20 cellular contexts compared by ENCODE assay signal in the genomic region with DNA sequence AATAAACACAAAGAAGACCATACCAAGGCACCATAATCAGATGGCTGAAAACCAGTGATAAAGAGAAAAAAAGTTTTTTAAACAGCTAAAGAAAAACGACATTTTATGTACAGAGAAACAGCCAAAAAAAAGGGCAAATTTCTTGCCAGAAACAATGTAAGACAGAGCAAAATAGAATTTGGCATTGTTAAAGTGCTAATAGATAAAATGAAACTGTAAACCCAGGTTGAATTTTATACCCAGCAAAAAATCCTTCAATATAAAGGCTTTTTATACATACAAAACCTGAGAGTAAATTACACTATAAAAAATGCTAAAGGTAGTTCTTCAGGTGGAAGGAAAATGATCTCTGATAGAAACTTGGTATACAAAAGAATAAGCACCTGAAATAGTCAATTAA. TPM values are rescaled to one million over a fixed set of nuclear protein-coding genes. Genes with fewer than 3 reads are reported as not detected.
A peak's percentile ranks its signal among the peaks of the same experiment; 100 is the strongest.
DNase-seq lines count a peak whose midpoint lies in the region; ATAC-seq, FAIRE-seq and TF ChIP-seq lines count a peak whose summit lies in the region.
"Had no signal": no experiment of that assay in that cellular context is flagged by ENCODE, and none has a peak within 500 bp of the region (broad histone marks: within the 10 kb centered on the region; RNA-seq: fewer than 3 reads in every experiment).

No MANE protein-coding gene starts in this region.

- peaks cover 40% of the 10 kb centered on the region for H3K36me3 Mint-ChIP-seq in activated CD4-positive, alpha-beta T cell treated with anti-CD3 and anti-CD28 coated beads, Interleukin-2, amount 10 ng/mL, durations not matched to agents 7 days and 5 days (ENCODE audit: low read depth)
- peaks cover 0 to 48% (median 37%) of the 10 kb centered on the region in 5 donors for H3K36me3 Mint-ChIP-seq in naive thymus-derived CD4-positive, alpha-beta T cell

- H3K27ac ChIP-seq in HepG2 (ENCODE audit: extremely low read length, insufficient read depth, low read length) (no peak overlapping the region), right lobe of liver (no peak overlapping the region), Panc1 (ENCODE audit: low read length) (no peak overlapping the region)
- H3K27ac ChIP-seq in naive thymus-derived CD4-positive, alpha-beta T cell (ENCODE audit: low read depth, low read length): no peak overlapping the region
- H3K27ac ChIP-seq: 22Rv1, A549, C4-2B had no signal

- in situ Hi-C loops in HepG2 (cut with HindIII; ENCODE audit: extremely low pct_ligation_motif_present, low pct_unique_long_range_greater_than_20kb): no loop called here
- in situ Hi-C loops in Panc1 (cut with HindIII; ENCODE audit: low pct_unique_long_range_greater_than_20kb, low sequenced_read_pairs): no loop called here
- in situ Hi-C loops in GM13976 (cut with MboI; ENCODE audit: low sequenced_read_pairs, unreplicated experiment): no loop called here

- ATAC-seq in HepG2 (no peak), right lobe of liver (no peak), Panc1 (no peak), GM21447 (IDR thresholded peaks at IDR 0.05; ENCODE audit: unreplicated experiment) (no peak)
- ATAC-seq in naive thymus-derived CD4-positive, alpha-beta T cell: no peak
- ATAC-seq: A549, GM12878, HCT116 had no signal

- H3K4me3 ChIP-seq in HepG2 (replicated peaks in 1 of 3; ENCODE audit: insufficient read depth in 1 of 3, low read depth in 2 of 3, low read length in 3 of 3) (no peak overlapping the region), right lobe of liver (no peak overlapping the region), Panc1 (ENCODE audit: low read depth in 2 of 2, low read length in 2 of 2) (no peak overlapping the region)
- H3K4me3 ChIP-seq in naive thymus-derived CD4-positive, alpha-beta T cell (ENCODE audit: low read length): no peak overlapping the region
- H3K4me3 ChIP-seq: A549, GM12878 had no signal

- H3K27me3 ChIP-seq in HepG2 (ENCODE audit: control insufficient read depth in 1 of 2, insufficient read depth in 2 of 2, low read length in 2 of 2) (no peaks in the 10 kb centered on the region), right lobe of liver (no peaks in the 10 kb centered on the region), Panc1 (ENCODE audit: control insufficient read depth, insufficient read depth, low read length) (no peaks in the 10 kb centered on the region)
- no peaks in the 10 kb centered on the region for H3K27me3 ChIP-seq in naive thymus-derived CD4-positive, alpha-beta T cell (ENCODE audit: control insufficient read depth in 2 of 2, insufficient read depth in 2 of 2, low read length in 2 of 2)

- peaks cover 34% of the 10 kb centered on the region for H3K9me3 Mint-ChIP-seq in activated CD4-positive, alpha-beta T cell treated with anti-CD3 and anti-CD28 coated beads, Interleukin-2, amount 10 ng/mL, durations not matched to agents 7 days and 5 days
- peaks cover 7 to 53% (median 22%) of the 10 kb centered on the region in 11 donors for H3K9me3 Mint-ChIP-seq in naive thymus-derived CD4-positive, alpha-beta T cell

- POLR2A ChIA-PET in activated CD4-positive, alpha-beta T cell treated with anti-CD3 and anti-CD28 coated beads, Interleukin-2, amount 10 ng/mL, durations not matched to agents 7 days and 5 days (lab: Charles Lee): no interaction called here
- POLR2A ChIA-PET in HepG2 (lab: Yijun Ruan, JAX) (no interaction called here), Panc1 (lab: Charles Lee) (no interaction called here)
- POLR2A ChIA-PET in naive thymus-derived CD4-positive, alpha-beta T cell (lab: Charles Lee): no interaction called here

- H3K4me3 Mint-ChIP-seq in activated CD4-positive, alpha-beta T cell treated with anti-CD3 and anti-CD28 coated beads, Interleukin-2, amount 10 ng/mL, durations not matched to agents 7 days and 5 days: no peak overlapping the region
- H3K4me3 Mint-ChIP-seq in naive thymus-derived CD4-positive, alpha-beta T cell: peak overlapping the region in 2 of 10 donors; percentile 46 to 72

- H3K36me3 ChIP-seq in HepG2 (replicated peaks in 1 of 2; ENCODE audit: control insufficient read depth in 1 of 2, insufficient read depth in 2 of 2, low read length in 2 of 2) (0 out of 5 replicates have a peak, but pooled peaks cover 0 to 2% of the 10 kb centered on the region in 2 experiments), right lobe of liver (peaks cover 0 to 2% (median 0%) of the 10 kb centered on the region in 4 donors), Panc1 (ENCODE audit: control insufficient read depth, insufficient read depth, low read length) (no peaks in the 10 kb centered on the region)
- no peaks in the 10 kb centered on the region for H3K36me3 ChIP-seq in naive thymus-derived CD4-positive, alpha-beta T cell (ENCODE audit: control insufficient read depth in 2 of 3, insufficient read depth in 3 of 3, low read length in 3 of 3)

- 95% methylated on average over 1 of the region's 1 CpG for WGBS in HepG2 (ENCODE audit: low lambda C conversion rate)
- WGBS in right lobe of liver (ENCODE audit: insufficient coverage, low coverage, low lambda C conversion rate, missing lambda C conversion rate): 73% methylated on average over 1 of the region's 1 CpG

- no peaks in the 10 kb centered on the region for H3K27me3 Mint-ChIP-seq in activated CD4-positive, alpha-beta T cell treated with anti-CD3 and anti-CD28 coated beads, Interleukin-2, amount 10 ng/mL, durations not matched to agents 7 days and 5 days
- H3K27me3 Mint-ChIP-seq in naive thymus-derived CD4-positive, alpha-beta T cell: no peaks in the 10 kb centered on the region
- H3K27me3 Mint-ChIP-seq: CD4-positive, alpha-beta memory T cell had no signal

- H3K4me1 Mint-ChIP-seq in activated CD4-positive, alpha-beta T cell treated with anti-CD3 and anti-CD28 coated beads, Interleukin-2, amount 10 ng/mL, durations not matched to agents 7 days and 5 days: peaks cover 23% of the 10 kb centered on the region
- H3K4me1 Mint-ChIP-seq in naive thymus-derived CD4-positive, alpha-beta T cell: peaks cover 15 to 73% (median 57%) of the 10 kb centered on the region in 7 donors

- CTCF ChIA-PET in activated CD4-positive, alpha-beta T cell treated with anti-CD3 and anti-CD28 coated beads, Interleukin-2, amount 10 ng/mL, durations not matched to agents 7 days and 5 days (lab: Charles Lee): no interaction called here
- CTCF ChIA-PET in HepG2 (lab: Yijun Ruan, JAX; ENCODE audit: low intra/inter-chr PET ratio, low total read pairs): no interaction called here
- CTCF ChIA-PET in Panc1 (lab: Charles Lee): no interaction called here
- CTCF ChIA-PET in naive thymus-derived CD4-positive, alpha-beta T cell (lab: Charles Lee): no interaction called here

- H3K4me1 ChIP-seq in HepG2 (ENCODE audit: insufficient read depth, low read length) (no peaks in the 10 kb centered on the region), right lobe of liver (no peaks in the 10 kb centered on the region), Panc1 (ENCODE audit: control insufficient read depth, insufficient read depth, low read length) (no peaks in the 10 kb centered on the region)
- peaks cover 0 to 7% of the 10 kb centered on the region in 2 donors for H3K4me1 ChIP-seq in naive thymus-derived CD4-positive, alpha-beta T cell (ENCODE audit: control insufficient read depth in 2 of 2, insufficient read depth in 2 of 2, low read length in 2 of 2)
- H3K4me1 ChIP-seq: A549 had no signal

- TF ChIP-seq POLR2A in HepG2 (IDR thresholded peaks at IDR 0.05; ENCODE audit: insufficient read depth in 1 of 2, low read depth in 2 of 2, low read length in 2 of 2) (no peak), right lobe of liver (IDR thresholded peaks at IDR 0.05) (no peak)

- H3K4me2 ChIP-seq in HepG2 (ENCODE audit: low read depth, low read length): no peak overlapping the region
- H3K4me2 ChIP-seq: A549 had no signal

- TF ChIP-seq RAD21 in HepG2 (CRISPR knock-in tag; IDR thresholded peaks at IDR 0.05): no peak

- no peak for TF ChIP-seq CTCF in HepG2 (CRISPR knock-in tag; IDR thresholded peaks at IDR 0.05)
- no peak for TF ChIP-seq CTCF in right lobe of liver (IDR thresholded peaks at IDR 0.05)
- no peak for TF ChIP-seq CTCF in Panc1 (IDR thresholded peaks at IDR 0.05)
- no peak for TF ChIP-seq CTCF in GM13976 (IDR thresholded peaks at IDR 0.05; ENCODE audit: borderline replicate concordance, control extremely low read depth, extremely low read depth, insufficient read depth, missing control alignments)

- no peak overlapping the region for H2AFZ ChIP-seq in HepG2 (ENCODE audit: low read length)

- H3K9me3 ChIP-seq in HepG2 (ENCODE audit: low read length) (peaks cover 16% of the 10 kb centered on the region), right lobe of liver (peaks cover 0 to 5% (median 0%) of the 10 kb centered on the region in 4 donors), Panc1 (ENCODE audit: control insufficient read depth, insufficient read depth, low read depth, low read length) (peaks cover 7% of the 10 kb centered on the region; the same call in 1 of the 2 replicates)
- H3K9me3 ChIP-seq in naive thymus-derived CD4-positive, alpha-beta T cell (ENCODE audit: control insufficient read depth in 2 of 3, low read length in 3 of 3): peaks cover 0 to 9% (median 0%) of the 10 kb centered on the region in 3 experiments

- no peak for DNase-seq in activated CD4-positive, alpha-beta T cell treated with anti-CD3 and anti-CD28 coated beads, Interleukin-2, amount 10 ng/mL, durations not matched to agents 7 days and 5 days
- no peak for DNase-seq in activated CD4-positive, alpha-beta T cell treated with anti-CD3 and anti-CD28 coated beads, Interleukin-2, amount 50 U/mL, for 4 hours
- no peak for DNase-seq in HepG2 (ENCODE audit: low spot score)
- no peak for DNase-seq in right lobe of liver
- DNase-seq in Panc1 (ENCODE audit: low read depth, low spot score): no peak
- no peak for DNase-seq in naive thymus-derived CD4-positive, alpha-beta T cell
- DNase-seq in GM13976 (ENCODE audit: low spot score): no peak
- DNase-seq: AML-193, Calu3, DMS79 treated with DMSO at 0.1 percent for 48 hours, EL, GOT3, H7 had no signal

- intact Hi-C loops in HepG2 (cut with micrococcal nuclease; ENCODE audit: unreplicated experiment): no loop called here
- intact Hi-C loops in right lobe of liver (cut with DNase I): no loop called here
- intact Hi-C loops in Panc1 (cut with micrococcal nuclease; ENCODE audit: unreplicated experiment): no loop called here
- intact Hi-C loops in naive thymus-derived CD4-positive, alpha-beta T cell (cut with micrococcal nuclease): no loop called here

- peaks cover 28% of the 10 kb centered on the region for H3K79me2 ChIP-seq in HepG2 (ENCODE audit: insufficient read depth, low read length)

- FAIRE-seq in HepG2 (lab: Jason Lieb, UNC): no peak
- FAIRE-seq: A549, GM12878 had no signal

- BruUV-seq in HepG2 (replicated peaks; lab: Mats Ljungman, UMichigan) (no TSS peak), Panc1 (replicated peaks; lab: Mats Ljungman, UMichigan) (TSS peak; percentile 53)

- TF ChIP-seq EP300 in HepG2 (IDR thresholded peaks at IDR 0.05; ENCODE audit: low read depth in 2 of 2, low read length in 2 of 2) (no peak), HepG2 (CRISPR knock-in tag; IDR thresholded peaks at IDR 0.05; ENCODE audit: borderline replicate concordance) (no peak)

- H3K9ac ChIP-seq in HepG2 (ENCODE audit: insufficient read depth, low read depth, low read length): no peak overlapping the region

- no peaks in the 10 kb centered on the region for H4K20me1 ChIP-seq in HepG2 (ENCODE audit: insufficient read depth, low read length)

- peak overlapping the region; percentile 47 for H3K27ac Mint-ChIP-seq in activated CD4-positive, alpha-beta T cell treated with anti-CD3 and anti-CD28 coated beads, Interleukin-2, amount 10 ng/mL, durations not matched to agents 7 days and 5 days
- peak overlapping the region in 6 of 9 donors; percentile 14 to 80 (median 66) for H3K27ac Mint-ChIP-seq in naive thymus-derived CD4-positive, alpha-beta T cell

RNA-seq across cellular contexts. Expression of a gene that starts 45.7 kb away (rescaled TPM):
- 10 to 100 TPM; 23.0 to 24.9 TPM for total RNA-seq in activated CD4-positive, alpha-beta T cell treated with anti-CD3 and anti-CD28 coated beads, Interleukin-2, amount 10 ng/mL, durations not matched to agents 7 days and 5 days
- 11.0 and 16.6 TPM in 2 replicates for total RNA-seq in HepG2 (2016; rRNA removed; fragmentation: Illumina TruSeq; extraction: Trizol)
- total RNA-seq in HepG2 (2016; cell fraction: cytosol; rRNA removed; fragmentation: Illumina TruSeq; extraction: Trizol; ENCODE audit: low read depth): 1.6 and 2.4 TPM in 2 replicates
- 10.2 and 16.4 TPM in 2 replicates for total RNA-seq in HepG2 (2016; cell fraction: insoluble cytoplasmic fraction; rRNA removed; fragmentation: Illumina TruSeq; extraction: Trizol)
- 6.3 and 7.3 TPM in 2 replicates for total RNA-seq in HepG2 (2016; cell fraction: membrane; rRNA removed; fragmentation: Illumina TruSeq; extraction: Trizol)
- total RNA-seq in HepG2 (2016; cell fraction: nucleus; rRNA removed; fragmentation: Illumina TruSeq; extraction: Trizol): 11.0 and 12.8 TPM in 2 replicates
- polyA plus RNA-seq in HepG2 (2011; rRNA removed): 5.4 and 5.8 TPM in 2 replicates
- polyA plus RNA-seq in HepG2 (2011; cell fraction: cytosol; rRNA removed): 2.6 and 3.3 TPM in 2 replicates
- 4.4 and 5.0 TPM in 2 replicates for polyA plus RNA-seq in HepG2 (2011; cell fraction: nucleus; rRNA removed)
- polyA plus RNA-seq in HepG2 (2012): 8.6 and 14.4 TPM in 2 replicates
- 0.62 and 0.73 TPM in 2 replicates for polyA plus RNA-seq in HepG2 (2016; cell fraction: cytosol; fragmentation: Illumina TruSeq; extraction: Trizol; ENCODE audit: low read depth)
- polyA plus RNA-seq in HepG2 (2016; cell fraction: insoluble cytoplasmic fraction; fragmentation: Illumina TruSeq; extraction: Trizol; ENCODE audit: low read depth): 15.0 and 16.0 TPM in 2 replicates
- polyA plus RNA-seq in HepG2 (2016; cell fraction: membrane; fragmentation: Illumina TruSeq; extraction: Trizol; ENCODE audit: low read depth): 2.6 and 2.9 TPM in 2 replicates
- 8.1 and 8.7 TPM in 2 replicates for polyA plus RNA-seq in HepG2 (2016; cell fraction: nucleus; fragmentation: Illumina TruSeq; extraction: Trizol; ENCODE audit: insufficient read depth, low read depth)
- 3.3 and 12.1 TPM in 2 replicates for polyA minus RNA-seq in HepG2 (2011; rRNA and poly(A)+ RNA removed; ENCODE audit: low replicate concordance)
- 11.2 and 13.2 TPM in 2 replicates for polyA minus RNA-seq in HepG2 (2011; cell fraction: cytosol; rRNA and poly(A)+ RNA removed)
- 19.1 and 19.7 TPM in 2 replicates for polyA minus RNA-seq in HepG2 (2011; cell fraction: nucleus; rRNA and poly(A)+ RNA removed)
- total RNA-seq in right lobe of liver: 1 to 10 TPM; 1.8 to 2.8 (median 2.3) TPM
- total RNA-seq in Panc1 (2021; ENCODE audit: unreplicated experiment): 7.8 TPM
- polyA plus RNA-seq in Panc1 (2012; ENCODE audit: insufficient read length): 6.8 TPM
- total RNA-seq in naive thymus-derived CD4-positive, alpha-beta T cell: 10 to 100 TPM; 12.8 to 57.9 (median 48.8) TPM
- polyA plus RNA-seq in naive thymus-derived CD4-positive, alpha-beta T cell: 10 to 100 TPM; 13.9 to 20.9 TPM
